Comparison of ENCODE assay signal across 12 cellular contexts in the genomic region with DNA sequence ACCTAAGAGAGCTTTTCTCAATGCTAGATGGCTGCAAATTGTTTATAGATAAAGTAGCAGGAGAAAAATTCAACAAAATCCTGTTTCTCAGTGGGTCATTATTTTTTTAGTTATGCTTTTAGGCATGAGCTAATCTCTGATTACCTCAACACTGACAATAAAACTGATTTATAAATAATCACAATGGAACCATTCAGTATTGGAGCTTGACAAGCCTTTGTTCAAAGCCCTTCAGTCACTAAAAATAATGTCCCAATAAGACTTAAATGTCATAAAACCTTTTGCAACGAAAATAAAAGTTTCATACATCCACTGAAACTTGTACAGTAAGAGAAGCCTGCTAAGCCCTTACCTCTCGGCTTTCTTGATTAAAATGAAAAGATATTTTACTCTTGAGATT.
"Had no signal": no experiment of that assay in that cellular context is flagged by ENCODE, and none has a peak within 500 bp of the region (broad histone marks: within the 10 kb centered on the region; RNA-seq: fewer than 3 reads in every experiment).

No MANE protein-coding gene starts in this region.

- H3K4me1 ChIP-seq: colonic mucosa had no signal

- DNase-seq: activated CD4-positive, alpha-beta T cell treated with anti-CD3 and anti-CD28 coated beads for 48 hours; activated CD8-positive, alpha-beta memory T cell treated with anti-CD3 and anti-CD28 coated beads, Interleukin-2, amount 50 U/mL, for 48 hours; activated CD8-positive, alpha-beta T cell treated with anti-CD3 and anti-CD28 coated beads, Interleukin-2, amount 10 ng/mL, durations not matched to agents 7 days and 5 days; activated naive CD4-positive, alpha-beta T cell treated with anti-CD3 and anti-CD28 coated beads, Interleukin-2, amount 50 U/mL, for 16 hours; colonic mucosa; effector CD4-positive, alpha-beta T cell; naive B cell; posterior cingulate gyrus; right cardiac atrium; small intestine; trophoblast cell had no signal

- H3K36me3 ChIP-seq: colonic mucosa, gastroesophageal sphincter had no signal

- H3K27me3 ChIP-seq: colonic mucosa, gastroesophageal sphincter had no signal

- H3K4me3 ChIP-seq: colonic mucosa, gastroesophageal sphincter had no signal

- H3K9me3 ChIP-seq: colonic mucosa, gastroesophageal sphincter had no signal

- H3K27ac ChIP-seq: colonic mucosa, gastroesophageal sphincter had no signal
